24 cellular contexts compared by ENCODE assay signal in genomic region chr19:29530549-29531457, GRCh38. TPM values are rescaled to one million over a fixed set of nuclear protein-coding genes. Genes with fewer than 3 reads are reported as not detected.
DNase-seq lines count a peak whose midpoint lies in the region; ATAC-seq lines count a peak whose summit lies in the region.
"Had no signal": no experiment of that assay in that cellular context is flagged by ENCODE, and none has a peak within 500 bp of the region (broad histone marks: within the 10 kb centered on the region; RNA-seq: fewer than 3 reads in every experiment).

No MANE protein-coding gene starts in this region.

- no peak overlapping the region for H3K56ac ChIP-seq in mesendoderm (ENCODE audit: low read length)

- no peak overlapping the region for H3K4me3 Mint-ChIP-seq in activated CD4-positive, alpha-beta T cell treated with anti-CD3 and anti-CD28 coated beads, Interleukin-2, amount 10 ng/mL, durations not matched to agents 7 days and 5 days

- no peak overlapping the region for H3K4ac ChIP-seq in mesendoderm (ENCODE audit: low read depth, low read length)

- H3K4me3 ChIP-seq in mesendoderm (ENCODE audit: low read length): no peak overlapping the region
- H3K4me3 ChIP-seq: BLaER1 treated with 17β-estradiol and CSF1 and Interleukin-3, amounts not matched to agents 10 nM and 100 nM; SK-N-MC; thoracic aorta had no signal

- peaks cover 36% of the 10 kb centered on the region for H3K27me3 ChIP-seq in mesendoderm (ENCODE audit: insufficient read depth, low read length, poor library complexity)

- no peak overlapping the region for H4K5ac ChIP-seq in mesendoderm (ENCODE audit: low read length)

- H3K18ac ChIP-seq in mesendoderm (ENCODE audit: low read length): no peak overlapping the region

- no peak overlapping the region for H3K23ac ChIP-seq in mesendoderm (ENCODE audit: low read length)

- H3K36me3 ChIP-seq in mesendoderm (ENCODE audit: control insufficient read depth, insufficient read depth, low read length): no peaks in the 10 kb centered on the region
- H3K36me3 ChIP-seq: BLaER1 treated with 17β-estradiol and CSF1 and Interleukin-3, amounts not matched to agents 10 nM and 100 nM; thoracic aorta had no signal

- H3K4me1 Mint-ChIP-seq in activated CD4-positive, alpha-beta T cell treated with anti-CD3 and anti-CD28 coated beads, Interleukin-2, amount 10 ng/mL, durations not matched to agents 7 days and 5 days: peaks cover 23% of the 10 kb centered on the region

- no peaks in the 10 kb centered on the region for H3K79me2 ChIP-seq in mesendoderm (ENCODE audit: control insufficient read depth, insufficient read depth, low read length)

- H3K36me3 Mint-ChIP-seq in activated CD4-positive, alpha-beta T cell treated with anti-CD3 and anti-CD28 coated beads, Interleukin-2, amount 10 ng/mL, durations not matched to agents 7 days and 5 days (ENCODE audit: low read depth): no peaks in the 10 kb centered on the region

- no peak overlapping the region for H2AK5ac ChIP-seq in mesendoderm (ENCODE audit: low read length)

- H3K27ac Mint-ChIP-seq in activated CD4-positive, alpha-beta T cell treated with anti-CD3 and anti-CD28 coated beads, Interleukin-2, amount 10 ng/mL, durations not matched to agents 7 days and 5 days: peak overlapping the region; percentile 36

- ATAC-seq in GM21723 (IDR thresholded peaks at IDR 0.05; ENCODE audit: unreplicated experiment): no peak
- ATAC-seq: foreskin keratinocyte, HepG2, Panc1 had no signal

- H2BK120ac ChIP-seq in mesendoderm (ENCODE audit: low read depth, low read length): no peak overlapping the region

- H3K9ac ChIP-seq in mesendoderm (ENCODE audit: low read length): no peak overlapping the region
- H3K9ac ChIP-seq: BLaER1 treated with 17β-estradiol and CSF1 and Interleukin-3, amounts not matched to agents 10 nM and 100 nM had no signal

- H3K27me3 Mint-ChIP-seq in activated CD4-positive, alpha-beta T cell treated with anti-CD3 and anti-CD28 coated beads, Interleukin-2, amount 10 ng/mL, durations not matched to agents 7 days and 5 days: peaks cover 56% of the 10 kb centered on the region

- DNase-seq in activated CD4-positive, alpha-beta T cell treated with anti-CD3 and anti-CD28 coated beads, Interleukin-2, amount 10 ng/mL, durations not matched to agents 7 days and 5 days: no peak
- no peak for DNase-seq in activated CD4-positive, alpha-beta T cell treated with anti-CD3 and anti-CD28 coated beads, Interleukin-2, amount 50 U/mL, for 48 hours
- DNase-seq in cerebellum (ENCODE audit: low spot score) (peak; percentile 43), mesendoderm (peak; percentile 25), COR-L47 (lab: John Stamatoyannopoulos, UW) (no peak)
- DNase-seq in stimulated activated naive CD4-positive, alpha-beta T cell (lab: John Stamatoyannopoulos, UW): no peak
- DNase-seq: activated CD4-positive, CD25-positive, alpha-beta regulatory T cell treated with anti-CD3 and anti-CD28 coated beads, Interleukin-2, amount 50 U/mL, for 72 hours; activated gamma-delta T cell treated with Interleukin-2 at 50 U/mL for 16 hours; DMS153; foreskin keratinocyte; NCI-H1417 treated with DMSO at 0.1 percent for 48 hours; NCI-H82; T1000 had no signal

- no peak overlapping the region for H3K4me2 ChIP-seq in mesendoderm (ENCODE audit: low read length)

- no CpG with 5 or more reads among the region's 15 CpGs for WGBS in mesendoderm (ENCODE audit: extremely low coverage, insufficient coverage, low lambda C conversion rate)

- H2BK5ac ChIP-seq in mesendoderm (ENCODE audit: low read length): no peak overlapping the region

- H2BK15ac ChIP-seq in mesendoderm (replicated peaks; ENCODE audit: low read depth): no peak overlapping the region

- CTCF ChIA-PET in activated CD4-positive, alpha-beta T cell treated with anti-CD3 and anti-CD28 coated beads, Interleukin-2, amount 10 ng/mL, durations not matched to agents 7 days and 5 days (lab: Charles Lee): no interaction called here

- H3K27ac ChIP-seq in mesendoderm (ENCODE audit: low read depth, low read length) (no peak overlapping the region), temporal lobe (ENCODE audit: low read depth, low read length) (peak overlapping the region; percentile 57)
- H3K27ac ChIP-seq: BLaER1 treated with 17β-estradiol and CSF1 and Interleukin-3, amounts not matched to agents 10 nM and 100 nM; coronary artery; foreskin keratinocyte; SK-N-MC; thoracic aorta had no signal

- H3K79me1 ChIP-seq in mesendoderm (ENCODE audit: low read length): no peaks in the 10 kb centered on the region

- H4K8ac ChIP-seq in mesendoderm (ENCODE audit: low read depth, low read length): no peak overlapping the region

- peaks cover 2% of the 10 kb centered on the region for H3K4me1 ChIP-seq in mesendoderm (ENCODE audit: control insufficient read depth, low read depth, low read length)
- H3K4me1 ChIP-seq: foreskin keratinocyte had no signal

- POLR2A ChIA-PET in activated CD4-positive, alpha-beta T cell treated with anti-CD3 and anti-CD28 coated beads, Interleukin-2, amount 10 ng/mL, durations not matched to agents 7 days and 5 days (lab: Charles Lee): interaction anchor here (0.6 kb wide), 1 partner anchor 53 kb away, joined by 3 read pairs; no protein-coding TSS in a partner anchor

- no peaks in the 10 kb centered on the region for H3K9me3 Mint-ChIP-seq in activated CD4-positive, alpha-beta T cell treated with anti-CD3 and anti-CD28 coated beads, Interleukin-2, amount 10 ng/mL, durations not matched to agents 7 days and 5 days

RNA-seq across cellular contexts. Expression of gene VSTM2B, which starts 5.0 kb away (rescaled TPM):
- not detected for total RNA-seq in activated CD4-positive, alpha-beta T cell treated with anti-CD3 and anti-CD28 coated beads, Interleukin-2, amount 10 ng/mL, durations not matched to agents 7 days and 5 days
- total RNA-seq in cerebellum: 2.6 TPM
- 0.13 TPM for polyA plus RNA-seq in mesendoderm (2013, experiment 1 of 2)
- 0.14 TPM for polyA plus RNA-seq in mesendoderm (2013, experiment 2 of 2)
- total RNA-seq in temporal lobe: 15.5 TPM
- total RNA-seq: aorta, foreskin keratinocyte, HepG2, lower leg skin, myocyte, thoracic aorta had no signal
- polyA plus RNA-seq: aorta, foreskin keratinocyte, HepG2 had no signal

Comparison
In these comparisons a context has a peak if more than half of its experiments do, and no peak if none do; other contexts are left out.
1. DNase-seq: peak in cerebellum (single experiment) and mesendoderm (single experiment); none in activated CD4-positive, alpha-beta T cell treated with anti-CD3 and anti-CD28 coated beads, Interleukin-2, amount 10 ng/mL, durations not matched to agents 7 days and 5 days (single experiment), activated CD4-positive, alpha-beta T cell treated with anti-CD3 and anti-CD28 coated beads, Interleukin-2, amount 50 U/mL, for 48 hours (0 of 2), COR-L47 (single experiment) and stimulated activated naive CD4-positive, alpha-beta T cell (0 of 6).